In genomic region chr5:39203951-39204350, GRCh38 we compare ENCODE assay signal across 21 cellular contexts. TPM values are rescaled to one million over a fixed set of nuclear protein-coding genes. Genes with fewer than 3 reads are reported as not detected.
DNase-seq lines count a peak whose midpoint lies in the region; ATAC-seq and TF ChIP-seq lines count a peak whose summit lies in the region.
"Had no signal": no experiment of that assay in that cellular context is flagged by ENCODE, and none has a peak within 500 bp of the region (broad histone marks: within the 10 kb centered on the region; RNA-seq: fewer than 3 reads in every experiment).

No MANE protein-coding gene starts in this region.

- peak overlapping the region; percentile 96 for H3K27ac Mint-ChIP-seq in CD4-positive, alpha-beta T cell
- peak overlapping the region; percentile 99 for H3K27ac Mint-ChIP-seq in activated naive CD8-positive, alpha-beta T cell
- H3K27ac Mint-ChIP-seq in natural killer cell treated with Interleukin-12 subunit alpha and Interleukin-12 subunit beta and Interleukin-15 and Interleukin-18, amount 100 ng/mL, for 72 hours, result peak overlapping the region; percentile 98 to 99
- H3K27ac Mint-ChIP-seq: WTC11 had no signal

- no peaks in the 10 kb centered on the region for H3K27me3 ChIP-seq in CD4-positive, alpha-beta T cell (ENCODE audit: control insufficient read depth, insufficient read depth, low read length)
- no peaks in the 10 kb centered on the region for H3K27me3 ChIP-seq in DND-41 (ENCODE audit: insufficient read depth, low read length, poor library complexity)
- H3K27me3 ChIP-seq: cardiac muscle cell, pancreas, sigmoid colon, suprapubic skin had no signal

- no peaks in the 10 kb centered on the region for H3K79me2 ChIP-seq in DND-41 (ENCODE audit: insufficient read depth, low read length)

- H2AFZ ChIP-seq in DND-41 (ENCODE audit: low read depth, low read length), result 0 out of 2 replicates have a peak overlapping the region, but pooled peaks have one; percentile 66

- H4K20me1 ChIP-seq in DND-41 (ENCODE audit: insufficient read depth, low read length), result no peaks in the 10 kb centered on the region

- peak overlapping the region; percentile 82 for H3K27ac ChIP-seq in CD4-positive, alpha-beta T cell (ENCODE audit: low read depth, low read length)
- peak overlapping the region; percentile 79 for H3K27ac ChIP-seq in DND-41 (ENCODE audit: low read length)
- H3K27ac ChIP-seq: cardiac muscle cell, pancreas, sigmoid colon, suprapubic skin had no signal

- no peak overlapping the region; the same call in 1 of the 2 replicates for H3K4me2 ChIP-seq in DND-41 (ENCODE audit: insufficient read depth, low read length)

- H3K4me1 Mint-ChIP-seq in CD4-positive, alpha-beta T cell (ENCODE audit: low read depth), result peaks cover 57% of the 10 kb centered on the region
- peaks cover 85% of the 10 kb centered on the region for H3K4me1 Mint-ChIP-seq in activated naive CD8-positive, alpha-beta T cell (ENCODE audit: low read depth)
- peaks cover 69 to 84% of the 10 kb centered on the region in 2 donors for H3K4me1 Mint-ChIP-seq in natural killer cell treated with Interleukin-12 subunit alpha and Interleukin-12 subunit beta and Interleukin-15 and Interleukin-18, amount 100 ng/mL, for 72 hours (ENCODE audit: low read depth in 2 of 2)

- H3K36me3 ChIP-seq in DND-41 (ENCODE audit: insufficient read depth, low read length), result peaks cover 4% of the 10 kb centered on the region; the same call in 1 of the 2 replicates
- H3K36me3 ChIP-seq: cardiac muscle cell, pancreas, sigmoid colon, suprapubic skin had no signal

- POLR2A ChIA-PET in CD4-positive, alpha-beta T cell (lab: Charles Lee), result interaction anchor here (3.7 to 6.9 kb wide), 3 partner anchors 14 to 51 kb away, joined by 11 to 140 read pairs (median 107); partner anchors contain the start of gene FYB1

- no peak for DNase-seq in CD4-positive, alpha-beta T cell
- no peak for DNase-seq in DND-41
- DNase-seq in natural killer cell treated with Interleukin-12 subunit alpha and Interleukin-12 subunit beta and Interleukin-15 and Interleukin-18, amount 100 ng/mL, for 72 hours (ENCODE audit: low spot score), result no peak
- no peak for DNase-seq in mesenteric fat pad (ENCODE audit: low spot score)
- no peak for DNase-seq in cerebellar cortex (ENCODE audit: low spot score)
- no peak for DNase-seq in middle frontal gyrus (ENCODE audit: extremely low spot score, low spot score)
- no peak for DNase-seq in effector CD4-positive, alpha-beta T cell
- DNase-seq: effector CD8-positive, alpha-beta T cell; glutamatergic neuron; Kasumi-1; left ventricle myocardium superior; NCI-H1092 treated with DMSO at 0.1 percent for 48 hours; NCI-H524; pancreas; sigmoid colon had no signal

- H3K4me3 ChIP-seq in DND-41 (ENCODE audit: low read depth in 1 of 2, low read length in 2 of 2), result no peak overlapping the region
- H3K4me3 ChIP-seq: cardiac muscle cell, pancreas, sigmoid colon, suprapubic skin had no signal

- peaks cover 42% of the 10 kb centered on the region for H3K36me3 Mint-ChIP-seq in CD4-positive, alpha-beta T cell (ENCODE audit: low read depth)
- no peaks in the 10 kb centered on the region for H3K36me3 Mint-ChIP-seq in activated naive CD8-positive, alpha-beta T cell
- peaks cover 5% of the 10 kb centered on the region for H3K36me3 Mint-ChIP-seq in natural killer cell treated with Interleukin-12 subunit alpha and Interleukin-12 subunit beta and Interleukin-15 and Interleukin-18, amount 100 ng/mL, for 72 hours
- H3K36me3 Mint-ChIP-seq: WTC11 had no signal

- H3K4me1 ChIP-seq in DND-41 (ENCODE audit: insufficient read depth, low read length), result peaks cover 61% of the 10 kb centered on the region
- H3K4me1 ChIP-seq: pancreas, sigmoid colon, suprapubic skin had no signal

- ATAC-seq in CD4-positive, alpha-beta T cell (ENCODE audit: poor library complexity), result no peak
- no peak for ATAC-seq in DND-41 (ENCODE audit: insufficient read depth, low read depth)
- ATAC-seq in natural killer cell treated with Interleukin-12 subunit alpha and Interleukin-12 subunit beta and Interleukin-15 and Interleukin-18, amount 100 ng/mL, for 72 hours, result no peak
- ATAC-seq: left ventricle myocardium superior, pancreas, Right ventricle myocardium inferior, WTC11 had no signal

- CTCF ChIA-PET in CD4-positive, alpha-beta T cell (lab: Charles Lee), result interaction anchor here (2.6 kb wide), 1 partner anchor 13 kb away, joined by 17 read pairs; no protein-coding TSS in a partner anchor

- intact Hi-C loops in CD4-positive, alpha-beta T cell (cut with DNase I, micrococcal nuclease), result loop anchor here (1.0 to 5.0 kb wide), 6 partner anchors 9 to 132 kb away; partner anchors contain the start of gene RICTOR (in 1 of the 2)

- no peaks in the 10 kb centered on the region for H3K27me3 Mint-ChIP-seq in CD4-positive, alpha-beta T cell
- no peaks in the 10 kb centered on the region for H3K27me3 Mint-ChIP-seq in activated naive CD8-positive, alpha-beta T cell
- H3K27me3 Mint-ChIP-seq in natural killer cell treated with Interleukin-12 subunit alpha and Interleukin-12 subunit beta and Interleukin-15 and Interleukin-18, amount 100 ng/mL, for 72 hours, result no peaks in the 10 kb centered on the region

- H3K9ac ChIP-seq in DND-41 (ENCODE audit: low read depth, low read length), result peak overlapping the region; percentile 30; the same call in 1 of the 2 replicates

- H3K4me3 Mint-ChIP-seq in CD4-positive, alpha-beta T cell, result peak overlapping the region; percentile 93
- H3K4me3 Mint-ChIP-seq in activated naive CD8-positive, alpha-beta T cell, result peak overlapping the region; percentile 93
- peak overlapping the region; percentile 92 for H3K4me3 Mint-ChIP-seq in natural killer cell treated with Interleukin-12 subunit alpha and Interleukin-12 subunit beta and Interleukin-15 and Interleukin-18, amount 100 ng/mL, for 72 hours
- H3K4me3 Mint-ChIP-seq: WTC11 had no signal

- no peaks in the 10 kb centered on the region for H3K9me3 ChIP-seq in CD4-positive, alpha-beta T cell (ENCODE audit: control insufficient read depth, low read length)
- no peaks in the 10 kb centered on the region for H3K9me3 ChIP-seq in DND-41 (ENCODE audit: insufficient read depth, low read length, severe bottlenecking)
- H3K9me3 ChIP-seq: pancreas, sigmoid colon, suprapubic skin had no signal

- no peak for TF ChIP-seq CTCF in CD4-positive, alpha-beta T cell (IDR thresholded peaks at IDR 0.05)
- no peak for TF ChIP-seq CTCF in DND-41 (IDR thresholded peaks at IDR 0.05; ENCODE audit: borderline replicate concordance, extremely low read depth, low read length, poor library complexity, severe bottlenecking)

- H3K9me3 Mint-ChIP-seq in CD4-positive, alpha-beta T cell, result no peaks in the 10 kb centered on the region
- no peaks in the 10 kb centered on the region for H3K9me3 Mint-ChIP-seq in activated naive CD8-positive, alpha-beta T cell (ENCODE audit: low read depth)
- peaks cover 2% of the 10 kb centered on the region for H3K9me3 Mint-ChIP-seq in natural killer cell treated with Interleukin-12 subunit alpha and Interleukin-12 subunit beta and Interleukin-15 and Interleukin-18, amount 100 ng/mL, for 72 hours
- H3K9me3 Mint-ChIP-seq: WTC11 had no signal

RNA-seq across cellular contexts. Expression of gene FYB1, which starts 15.4 kb away (rescaled TPM):
- total RNA-seq in CD4-positive, alpha-beta T cell, result 100 to 1,000 TPM; 478 to 497 TPM
- 10 to 100 TPM; 71.9 to 72.8 TPM for total RNA-seq in natural killer cell treated with Interleukin-12 subunit alpha and Interleukin-12 subunit beta and Interleukin-15 and Interleukin-18, amount 100 ng/mL, for 72 hours
- total RNA-seq in mesenteric fat pad, result 27.8 TPM
- total RNA-seq: cardiac muscle cell, fibroblast of lung had no signal

Comparison
In these comparisons a context has a peak if more than half of its experiments do, and no peak if none do; other contexts are left out.
1. RNA of gene FYB1, which starts 15.4 kb away (total RNA-seq): 478 to 497 TPM in CD4-positive, alpha-beta T cell; 71.9 to 72.8 TPM in natural killer cell treated with Interleukin-12 subunit alpha and Interleukin-12 subunit beta and Interleukin-15 and Interleukin-18, amount 100 ng/mL, for 72 hours and 27.8 TPM in mesenteric fat pad (single experiment); every median in the first group is over 4 times any median in the second.
2. Peak in every context shown above with its lines, with median percentiles within 50 percentile points of each other: H3K27ac Mint-ChIP-seq and H3K4me3 Mint-ChIP-seq.